In genomic region chr4:82436780-82437179, GRCh38 we compare ENCODE assay signal across 36 cellular contexts. TPM values are rescaled to one million over a fixed set of nuclear protein-coding genes. Genes with fewer than 3 reads are reported as not detected.
DNase-seq lines count a peak whose midpoint lies in the region; ATAC-seq, FAIRE-seq and TF ChIP-seq lines count a peak whose summit lies in the region.
"Had no signal": no experiment of that assay in that cellular context is flagged by ENCODE, and none has a peak within 500 bp of the region (broad histone marks: within the 10 kb centered on the region; RNA-seq: fewer than 3 reads in every experiment).

No MANE protein-coding gene starts in this region.

- TF ChIP-seq EP300 in H1 (IDR thresholded peaks at IDR 0.05; ENCODE audit: borderline replicate concordance in 1 of 2, low read depth in 2 of 2, low read length in 2 of 2) (no peak), suprapubic skin (IDR thresholded peaks at IDR 0.05) (no peak)

- H3K23me2 ChIP-seq in H1 (ENCODE audit: low read depth, low read length), result no peaks in the 10 kb centered on the region

- H2AFZ ChIP-seq in H1 (ENCODE audit: low read length), result no peak overlapping the region
- H2AFZ ChIP-seq: neural progenitor cell, PC-9 had no signal

- H3K27me3 ChIP-seq in H1 (replicated peaks in 1 of 4; ENCODE audit: control insufficient read depth in 3 of 4, extremely low read depth in 1 of 4, insufficient read depth in 3 of 4, low read length in 3 of 4) (no peaks in the 10 kb centered on the region), suprapubic skin (no peaks in the 10 kb centered on the region)
- H3K27me3 ChIP-seq: colonic mucosa, left lung, neural progenitor cell, pancreas, uterus had no signal

- peak overlapping the region; percentile 77 for H3K27ac Mint-ChIP-seq in activated naive CD8-positive, alpha-beta T cell
- H3K27ac Mint-ChIP-seq in activated naive CD8-positive, alpha-beta T cell treated with anti-CD3 and anti-CD28 coated beads for 36 hours, result no peak overlapping the region
- peak overlapping the region; percentile 25 for H3K27ac Mint-ChIP-seq in activated B cell treated with CpG ODN at 0.5 μM for 24 hours
- H3K27ac Mint-ChIP-seq: neural progenitor cell had no signal

- POLR2A ChIA-PET in activated B cell treated with CpG ODN at 0.5 μM for 24 hours (lab: Charles Lee), result no interaction called here
- POLR2A ChIA-PET in H1 (lab: Charles Lee; ENCODE audit: partially characterized antibody), result interaction anchor here (0.6 to 11.4 kb wide), 9 partner anchors 7 to 77 kb away, joined by 3 to 126 read pairs (median 3); partner anchors contain the start of genes ENOPH1 and HNRNPDL

- H3K27ac ChIP-seq in H1 (ENCODE audit: low read depth, low read length) (no peak overlapping the region), suprapubic skin (peak overlapping the region; percentile 44)
- H3K27ac ChIP-seq: colonic mucosa, left lung, neural progenitor cell, pancreas, PC-9, thoracic aorta, uterus had no signal

- H3K36me3 Mint-ChIP-seq in activated naive CD8-positive, alpha-beta T cell, result peaks cover 26% of the 10 kb centered on the region
- H3K36me3 Mint-ChIP-seq in activated naive CD8-positive, alpha-beta T cell treated with anti-CD3 and anti-CD28 coated beads for 36 hours, result peaks cover 75% of the 10 kb centered on the region
- H3K36me3 Mint-ChIP-seq in activated B cell treated with CpG ODN at 0.5 μM for 24 hours (ENCODE audit: low read depth), result peaks cover 37% of the 10 kb centered on the region

- no peak overlapping the region for H3K4me3 ChIP-seq in H1 (ENCODE audit: extremely low read depth in 1 of 4, insufficient read depth in 2 of 4, low read depth in 3 of 4, low read length in 4 of 4)
- H3K4me3 ChIP-seq in suprapubic skin, result no peak overlapping the region
- H3K4me3 ChIP-seq: colonic mucosa, left lung, neural progenitor cell, pancreas, PC-9, skin epidermis, thoracic aorta, uterus had no signal

- intact Hi-C loops in activated B cell treated with CpG ODN at 0.5 μM for 24 hours (cut with micrococcal nuclease), result no loop called here

- H3K36me3 ChIP-seq in H1 (ENCODE audit: control insufficient read depth in 2 of 4, insufficient read depth in 4 of 4, low read length in 3 of 4) (peaks cover 0 to 14% (median 3%) of the 10 kb centered on the region in 4 experiments; a peak in 2 of 8 replicates), suprapubic skin (no peaks in the 10 kb centered on the region)
- H3K36me3 ChIP-seq: colonic mucosa, left lung, neural progenitor cell, pancreas, thoracic aorta, uterus had no signal

- no peak overlapping the region for H3K18ac ChIP-seq in H1 (ENCODE audit: extremely low read depth, low read length)

- no peak overlapping the region for H2AK5ac ChIP-seq in H1 (ENCODE audit: low read depth, low read length)

- no peak overlapping the region for H3K9ac ChIP-seq in H1 (replicated peaks in 1 of 4; ENCODE audit: extremely low read depth in 1 of 4, low read depth in 3 of 4, low read length in 3 of 4)
- H3K9ac ChIP-seq: neural progenitor cell had no signal

- no peak overlapping the region for H2BK12ac ChIP-seq in H1 (ENCODE audit: low read depth, low read length)

- H3K27me3 Mint-ChIP-seq in activated naive CD8-positive, alpha-beta T cell, result no peaks in the 10 kb centered on the region
- H3K27me3 Mint-ChIP-seq in activated naive CD8-positive, alpha-beta T cell treated with anti-CD3 and anti-CD28 coated beads for 36 hours, result no peaks in the 10 kb centered on the region
- no peaks in the 10 kb centered on the region for H3K27me3 Mint-ChIP-seq in activated B cell treated with CpG ODN at 0.5 μM for 24 hours
- H3K27me3 Mint-ChIP-seq: CD4-positive, alpha-beta memory T cell had no signal

- no peak for ATAC-seq in activated B cell treated with CpG ODN at 0.5 μM for 24 hours (ENCODE audit: low read depth)
- ATAC-seq in GM21576 (IDR thresholded peaks at IDR 0.05; ENCODE audit: unreplicated experiment), result no peak
- ATAC-seq: pancreas had no signal

- H3K79me2 ChIP-seq in H1 (ENCODE audit: control insufficient read depth in 1 of 2, insufficient read depth in 2 of 2, low read length in 2 of 2), result peaks cover 80 to 100% of the 10 kb centered on the region in 2 experiments

- H4K20me1 ChIP-seq in H1 (replicated peaks in 1 of 2; ENCODE audit: control insufficient read depth in 1 of 2, insufficient read depth in 2 of 2, low read length in 2 of 2), result peaks cover 16 to 33% of the 10 kb centered on the region in 2 experiments

- no peak for DNase-seq in activated naive CD8-positive, alpha-beta T cell treated with anti-CD3 and anti-CD28 coated beads for 36 hours
- DNase-seq in activated B cell treated with CpG ODN at 0.5 μM for 24 hours (no peak), H1 (ENCODE audit: low read depth in 1 of 2, low spot score in 2 of 2) (no peak), suprapubic skin (ENCODE audit: low spot score in 2 of 2) (no peak), NCI-H82 treated with DMSO at 0.1 percent for 48 hours (lab: John Stamatoyannopoulos, UW; ENCODE audit: unreplicated experiment) (no peak)
- no peak for DNase-seq in effector CD8-positive, alpha-beta T cell (lab: John Stamatoyannopoulos, UW)
- DNase-seq: activated CD4-positive, alpha-beta T cell treated with anti-CD3 and anti-CD28 coated beads for 1 hour; activated naive CD4-positive, alpha-beta T cell treated with anti-CD3 and anti-CD28 coated beads for 36 hours; activated T-cell treated with anti-CD3 and anti-CD28 coated beads, Interleukin-2, amount 50 U/mL, for 1 hour; anterior cingulate cortex; CD4-positive, alpha-beta memory T cell; colonic mucosa; DMS 273 treated with DMSO at 0.1 percent for 48 hours; EL; H7; KG1; left lung; mesenchymal stem cell; NCI-H1417 treated with DMSO at 0.1 percent for 48 hours; NCI-H2081; NCI-H2227 treated with DMSO at 0.1 percent for 48 hours; NCI-H526 treated with DMSO at 0.1 percent for 48 hours; pancreas; PC-9; retina; Right ventricle myocardium superior; stimulated activated naive CD4-positive, alpha-beta T cell; T-helper 2 cell; uterus had no signal

- peaks cover 90% of the 10 kb centered on the region for H3K4me1 Mint-ChIP-seq in activated naive CD8-positive, alpha-beta T cell (ENCODE audit: low read depth)
- peaks cover 81% of the 10 kb centered on the region for H3K4me1 Mint-ChIP-seq in activated naive CD8-positive, alpha-beta T cell treated with anti-CD3 and anti-CD28 coated beads for 36 hours
- H3K4me1 Mint-ChIP-seq in activated B cell treated with CpG ODN at 0.5 μM for 24 hours, result peaks cover 43% of the 10 kb centered on the region

- H2BK120ac ChIP-seq in H1 (replicated peaks; ENCODE audit: low read depth, low read length), result no peak overlapping the region

- no peak overlapping the region for H4K8ac ChIP-seq in H1 (ENCODE audit: extremely low read depth, insufficient read depth, low read length)

- CTCF ChIA-PET in activated B cell treated with CpG ODN at 0.5 μM for 24 hours (lab: Charles Lee) (no interaction called here), H1 (lab: Charles Lee; ENCODE audit: partially characterized antibody) (interaction anchor here (1.8 kb wide), 1 partner anchor 65 kb away, joined by 3 read pairs; no protein-coding TSS in a partner anchor)

- TF ChIP-seq CTCF in activated B cell treated with CpG ODN at 0.5 μM for 24 hours (IDR thresholded peaks at IDR 0.05), result no peak
- TF ChIP-seq CTCF in H1 (IDR thresholded peaks at IDR 0.05; ENCODE audit: control extremely low read depth in 1 of 3, insufficient read depth in 1 of 3, low read depth in 1 of 3, low read length in 3 of 3), result no peak
- no peak for TF ChIP-seq CTCF in suprapubic skin (IDR thresholded peaks at IDR 0.05)

- no peak overlapping the region for H4K5ac ChIP-seq in H1 (ENCODE audit: insufficient read length, low read depth, low read length)

- TF ChIP-seq POLR2A in H1 (IDR thresholded peaks at IDR 0.05; ENCODE audit: control extremely low read depth in 1 of 2, low read depth in 2 of 2, low read length in 2 of 2), result no peak
- TF ChIP-seq POLR2A in suprapubic skin (IDR thresholded peaks at IDR 0.05), result no peak

- TF ChIP-seq RAD21 in H1 (IDR thresholded peaks at IDR 0.05 in 1 of 2, conservative IDR thresholded peaks at IDR 0.05 in 1 of 2; ENCODE audit: low read depth in 2 of 2, low read length in 2 of 2), result no peak

- H3K9me3 Mint-ChIP-seq in activated naive CD8-positive, alpha-beta T cell (ENCODE audit: low read depth), result peaks cover 3% of the 10 kb centered on the region
- peaks cover 3% of the 10 kb centered on the region for H3K9me3 Mint-ChIP-seq in activated naive CD8-positive, alpha-beta T cell treated with anti-CD3 and anti-CD28 coated beads for 36 hours
- H3K9me3 Mint-ChIP-seq in activated B cell treated with CpG ODN at 0.5 μM for 24 hours, result no peaks in the 10 kb centered on the region
- H3K9me3 Mint-ChIP-seq: activated naive CD4-positive, alpha-beta T cell treated with anti-CD3 and anti-CD28 coated beads for 36 hours; neural progenitor cell had no signal

- H3K14ac ChIP-seq in H1 (ENCODE audit: insufficient read length), result no peak overlapping the region

- no peak for FAIRE-seq in H1 (lab: Jason Lieb, UNC)
- FAIRE-seq: HTR-8/SVneo, islet of Langerhans, pancreas had no signal

- no peak overlapping the region for H4K91ac ChIP-seq in H1 (replicated peaks; ENCODE audit: insufficient read length, low read length)

- H2BK20ac ChIP-seq in H1 (ENCODE audit: low read length), result no peak overlapping the region

- 95% methylated on average over 4 of the region's 4 CpGs; no CpG with 5 or more reads in 1 of the 2 experiments for WGBS in H1 (ENCODE audit: extremely low coverage in 1 of 2, insufficient coverage in 1 of 2, insufficient read length in 1 of 2, insufficient replicate concordance in 2 of 2, low coverage in 1 of 2, low lambda C conversion rate in 2 of 2, missing lambda C conversion rate in 1 of 2), 2 experiments
- 96% methylated on average over 4 of the region's 4 CpGs for WGBS in suprapubic skin

- no peak overlapping the region for H3K56ac ChIP-seq in H1 (replicated peaks; ENCODE audit: insufficient read length, low read depth, low read length)

- H3K4me2 ChIP-seq in H1 (ENCODE audit: insufficient read depth in 1 of 2, low read depth in 2 of 2, low read length in 2 of 2), result peak overlapping the region in 1 of 2 experiments; percentile 35; a peak in 1 of 4 replicates
- H3K4me2 ChIP-seq: neural progenitor cell, PC-9 had no signal

- no peak overlapping the region for H3K4ac ChIP-seq in H1 (replicated peaks; ENCODE audit: insufficient read length, low read depth, low read length)

- peaks cover 0 to 7% (median 0%) of the 10 kb centered on the region in 4 experiments; a peak in 2 of 7 replicates for H3K4me1 ChIP-seq in H1 (replicated peaks in 1 of 4; ENCODE audit: control insufficient read depth in 3 of 4, insufficient read depth in 4 of 4, low read length in 3 of 4)
- H3K4me1 ChIP-seq in suprapubic skin, result peaks cover 24% of the 10 kb centered on the region
- H3K4me1 ChIP-seq: uterus had no signal

- H3K23ac ChIP-seq in H1 (ENCODE audit: insufficient read length), result no peak overlapping the region

- no peak overlapping the region for H2BK15ac ChIP-seq in H1 (ENCODE audit: low read length)

- H2BK5ac ChIP-seq in H1 (ENCODE audit: low read depth, low read length), result no peak overlapping the region; the same call in 1 of the 2 replicates

- no peaks in the 10 kb centered on the region for H3K9me3 ChIP-seq in H1 (ENCODE audit: insufficient read depth in 2 of 2, low read depth in 1 of 2, low read length in 1 of 2)
- H3K9me3 ChIP-seq in suprapubic skin, result no peaks in the 10 kb centered on the region
- H3K9me3 ChIP-seq: colonic mucosa, left lung, pancreas, thoracic aorta, uterus had no signal

- H3K79me1 ChIP-seq in H1 (ENCODE audit: low read depth, low read length), result peaks cover 3% of the 10 kb centered on the region; the same call in 1 of the 2 replicates

- peak overlapping the region; percentile 30 for H3K4me3 Mint-ChIP-seq in activated naive CD8-positive, alpha-beta T cell
- H3K4me3 Mint-ChIP-seq in activated naive CD8-positive, alpha-beta T cell treated with anti-CD3 and anti-CD28 coated beads for 36 hours, result no peak overlapping the region
- no peak overlapping the region for H3K4me3 Mint-ChIP-seq in activated B cell treated with CpG ODN at 0.5 μM for 24 hours
- H3K4me3 Mint-ChIP-seq: activated naive CD4-positive, alpha-beta T cell treated with anti-CD3 and anti-CD28 coated beads for 36 hours; CD4-positive, alpha-beta memory T cell; neural progenitor cell had no signal

RNA-seq across cellular contexts. Expression of gene ENOPH1, which starts 6.4 kb away (rescaled TPM):
- total RNA-seq in activated naive CD8-positive, alpha-beta T cell treated with anti-CD3 and anti-CD28 coated beads for 36 hours, result 10 to 100 TPM; 71.4 to 73.1 TPM
- total RNA-seq in activated B cell treated with CpG ODN at 0.5 μM for 24 hours (24.6 and 26.0 TPM in 2 replicates), suprapubic skin (10 to 100 TPM; 31.2 to 36.1 (median 31.8) TPM)
- 83.0 and 89.3 TPM in 2 replicates for total RNA-seq in H1 (2021; fragmentation: NEBNext Ultra II Directional; extraction: Animal tissue kit (Norgen Biotek cat#: 25700))
- 19.7 and 25.1 TPM in 2 replicates for polyA plus RNA-seq in H1 (2011; rRNA removed)
- 34.9 TPM for polyA plus RNA-seq in H1 (2011; cell fraction: cytosol; rRNA removed)
- polyA plus RNA-seq in H1 (2011; cell fraction: nucleus; rRNA removed), result 22.6 TPM
- 61.7 to 75.0 TPM (median 64.4 TPM) in 4 replicates for polyA plus RNA-seq in H1 (2012, experiment 1 of 2)
- polyA plus RNA-seq in H1 (2012, experiment 2 of 2), result 15.3 TPM
- polyA plus RNA-seq in H1 (2013, experiment 1 of 2), result 49.3 TPM
- polyA plus RNA-seq in H1 (2013, experiment 2 of 2), result 49.9 TPM
- polyA minus RNA-seq in H1 (2011; rRNA and poly(A)+ RNA removed), result 19.9 and 22.3 TPM in 2 replicates
- polyA minus RNA-seq in H1 (2011; cell fraction: cytosol; rRNA and poly(A)+ RNA removed), result 19.0 TPM
- 23.6 TPM for polyA minus RNA-seq in H1 (2011; cell fraction: nucleus; rRNA and poly(A)+ RNA removed)

RNA-seq across cellular contexts. Expression of gene HNRNPDL, which starts 6.5 kb away (rescaled TPM):
- 100 to 1,000 TPM; 430 to 465 TPM for total RNA-seq in activated naive CD8-positive, alpha-beta T cell treated with anti-CD3 and anti-CD28 coated beads for 36 hours
- total RNA-seq in activated B cell treated with CpG ODN at 0.5 μM for 24 hours, result 432 and 439 TPM in 2 replicates
- total RNA-seq in H1 (2021; fragmentation: NEBNext Ultra II Directional; extraction: Animal tissue kit (Norgen Biotek cat#: 25700)), result 408 and 411 TPM in 2 replicates
- polyA plus RNA-seq in H1 (2011; rRNA removed), result 133 and 197 TPM in 2 replicates
- 371 TPM for polyA plus RNA-seq in H1 (2011; cell fraction: cytosol; rRNA removed)
- polyA plus RNA-seq in H1 (2011; cell fraction: nucleus; rRNA removed), result 158 TPM
- polyA plus RNA-seq in H1 (2012, experiment 1 of 2), result 321 to 400 TPM (median 352 TPM) in 4 replicates
- polyA plus RNA-seq in H1 (2012, experiment 2 of 2), result 68.1 TPM
- 392 TPM for polyA plus RNA-seq in H1 (2013, experiment 1 of 2)
- 386 TPM for polyA plus RNA-seq in H1 (2013, experiment 2 of 2)
- polyA minus RNA-seq in H1 (2011; rRNA and poly(A)+ RNA removed), result 31.2 and 33.1 TPM in 2 replicates
- polyA minus RNA-seq in H1 (2011; cell fraction: cytosol; rRNA and poly(A)+ RNA removed), result 81.2 TPM
- polyA minus RNA-seq in H1 (2011; cell fraction: nucleus; rRNA and poly(A)+ RNA removed), result 136 TPM
- 100 to 1,000 TPM; 101 to 257 (median 126) TPM for total RNA-seq in suprapubic skin
